In the genomic region with DNA sequence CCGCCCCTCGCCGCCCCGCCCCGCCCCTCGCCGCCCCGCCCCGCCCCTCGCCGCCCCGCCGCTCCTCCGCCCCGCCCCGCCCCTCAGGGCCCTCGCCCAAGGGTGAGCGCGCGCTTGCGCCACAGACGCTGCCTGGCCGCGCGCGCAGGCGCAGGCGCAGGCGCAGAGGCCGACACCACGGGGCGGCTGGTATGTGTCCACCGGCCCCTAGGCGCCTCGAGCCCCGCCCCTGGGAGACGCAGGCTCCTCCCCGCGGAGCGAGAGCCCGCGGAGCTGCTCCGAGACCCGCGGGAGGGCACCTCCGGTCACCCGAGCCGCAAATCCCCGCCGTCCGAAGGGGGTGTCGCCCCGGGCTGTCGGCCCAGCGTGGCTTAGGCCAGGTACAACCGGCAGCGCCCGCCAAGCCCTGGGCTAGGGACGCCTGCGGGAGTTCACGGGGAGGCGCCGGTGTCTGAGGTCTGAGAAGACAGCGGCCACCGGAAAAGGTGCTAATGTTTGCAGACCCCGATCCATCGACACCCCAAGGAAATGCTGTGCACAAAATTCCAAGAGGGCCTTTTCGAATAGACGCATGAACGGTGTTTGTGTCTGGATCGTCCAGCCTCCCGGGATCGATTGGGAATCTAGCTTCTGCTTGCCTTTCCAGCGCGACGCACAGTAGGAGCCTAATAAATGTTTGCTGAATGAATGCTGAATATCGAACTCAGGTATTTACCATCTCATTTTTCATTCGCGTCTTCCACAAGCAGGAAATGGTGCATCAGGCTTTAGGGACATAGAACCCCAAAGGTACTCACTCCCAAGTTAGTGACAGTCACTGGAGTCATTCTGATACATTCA, we compare ENCODE assay signal across 1 cellular context.
A peak's percentile ranks its signal among the peaks of the same experiment; 100 is the strongest.
TF ChIP-seq lines count a peak whose summit lies in the region.

No MANE protein-coding gene starts in this region.

TF ChIP-seq in HepG2, 621 proteins besides CTCF, POLR2A, EP300 and RAD21:
- TF ChIP-seq MXI1 (IDR thresholded peaks at IDR 0.05; ENCODE audit: borderline replicate concordance, low read depth, low read length) = peak; percentile 14; the same call in 1 of the 3 replicates
- TF ChIP-seq GABPB1 (CRISPR knock-in tag; IDR thresholded peaks at IDR 0.05) = no peak
- TF ChIP-seq, protein P1, sequence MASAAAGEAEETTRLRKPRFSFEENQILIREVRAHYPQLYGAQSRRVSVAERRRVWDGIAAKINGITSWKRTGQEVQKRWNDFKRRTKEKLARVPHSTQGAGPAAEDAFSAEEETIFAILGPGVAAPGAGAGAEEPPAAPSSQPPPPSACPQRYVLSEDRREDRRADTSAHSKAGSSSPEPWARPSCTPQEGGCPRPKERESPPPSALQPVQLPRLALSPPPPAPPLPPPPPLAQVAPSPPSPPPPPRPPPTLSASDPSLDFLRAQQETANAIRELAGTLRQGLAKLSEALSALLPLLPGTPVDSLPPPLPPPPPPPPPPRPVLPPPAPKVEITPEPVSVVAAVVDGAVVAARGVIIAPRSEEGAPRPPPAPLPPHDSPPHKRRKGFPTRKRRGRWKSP (CRISPR knock-in tag; IDR thresholded peaks at IDR 0.05) = peak; percentile 69; the same call in 1 of the 2 replicates
- no peak for TF ChIP-seq ZNF260 (CRISPR knock-in tag; IDR thresholded peaks at IDR 0.05; ENCODE audit: borderline replicate concordance, low read depth)
- TF ChIP-seq, protein P2, sequence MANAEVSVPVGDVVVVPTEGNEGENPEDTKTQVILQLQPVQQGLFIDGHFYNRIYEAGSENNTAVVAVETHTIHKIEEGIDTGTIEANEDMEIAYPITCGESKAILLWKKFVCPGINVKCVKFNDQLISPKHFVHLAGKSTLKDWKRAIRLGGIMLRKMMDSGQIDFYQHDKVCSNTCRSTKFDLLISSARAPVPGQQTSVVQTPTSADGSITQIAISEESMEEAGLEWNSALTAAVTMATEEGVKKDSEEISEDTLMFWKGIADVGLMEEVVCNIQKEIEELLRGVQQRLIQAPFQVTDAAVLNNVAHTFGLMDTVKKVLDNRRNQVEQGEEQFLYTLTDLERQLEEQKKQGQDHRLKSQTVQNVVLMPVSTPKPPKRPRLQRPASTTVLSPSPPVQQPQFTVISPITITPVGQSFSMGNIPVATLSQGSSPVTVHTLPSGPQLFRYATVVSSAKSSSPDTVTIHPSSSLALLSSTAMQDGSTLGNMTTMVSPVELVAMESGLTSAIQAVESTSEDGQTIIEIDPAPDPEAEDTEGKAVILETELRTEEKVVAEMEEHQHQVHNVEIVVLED (CRISPR knock-in tag; IDR thresholded peaks at IDR 0.05; ENCODE audit: borderline replicate concordance) = peak; percentile 33; the same call in 1 of the 2 replicates
- 0 out of 2 replicates have a peak, but pooled peaks have one; percentile 22 for TF ChIP-seq MED1 (CRISPR knock-in tag; IDR thresholded peaks at IDR 0.05)
- TF ChIP-seq, protein P3, sequence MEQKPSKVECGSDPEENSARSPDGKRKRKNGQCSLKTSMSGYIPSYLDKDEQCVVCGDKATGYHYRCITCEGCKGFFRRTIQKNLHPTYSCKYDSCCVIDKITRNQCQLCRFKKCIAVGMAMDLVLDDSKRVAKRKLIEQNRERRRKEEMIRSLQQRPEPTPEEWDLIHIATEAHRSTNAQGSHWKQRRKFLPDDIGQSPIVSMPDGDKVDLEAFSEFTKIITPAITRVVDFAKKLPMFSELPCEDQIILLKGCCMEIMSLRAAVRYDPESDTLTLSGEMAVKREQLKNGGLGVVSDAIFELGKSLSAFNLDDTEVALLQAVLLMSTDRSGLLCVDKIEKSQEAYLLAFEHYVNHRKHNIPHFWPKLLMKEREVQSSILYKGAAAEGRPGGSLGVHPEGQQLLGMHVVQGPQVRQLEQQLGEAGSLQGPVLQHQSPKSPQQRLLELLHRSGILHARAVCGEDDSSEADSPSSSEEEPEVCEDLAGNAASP (CRISPR knock-in tag; IDR thresholded peaks at IDR 0.05; ENCODE audit: borderline replicate concordance) = peak; percentile 23; the same call in 1 of the 2 replicates
- TF ChIP-seq, protein P4, sequence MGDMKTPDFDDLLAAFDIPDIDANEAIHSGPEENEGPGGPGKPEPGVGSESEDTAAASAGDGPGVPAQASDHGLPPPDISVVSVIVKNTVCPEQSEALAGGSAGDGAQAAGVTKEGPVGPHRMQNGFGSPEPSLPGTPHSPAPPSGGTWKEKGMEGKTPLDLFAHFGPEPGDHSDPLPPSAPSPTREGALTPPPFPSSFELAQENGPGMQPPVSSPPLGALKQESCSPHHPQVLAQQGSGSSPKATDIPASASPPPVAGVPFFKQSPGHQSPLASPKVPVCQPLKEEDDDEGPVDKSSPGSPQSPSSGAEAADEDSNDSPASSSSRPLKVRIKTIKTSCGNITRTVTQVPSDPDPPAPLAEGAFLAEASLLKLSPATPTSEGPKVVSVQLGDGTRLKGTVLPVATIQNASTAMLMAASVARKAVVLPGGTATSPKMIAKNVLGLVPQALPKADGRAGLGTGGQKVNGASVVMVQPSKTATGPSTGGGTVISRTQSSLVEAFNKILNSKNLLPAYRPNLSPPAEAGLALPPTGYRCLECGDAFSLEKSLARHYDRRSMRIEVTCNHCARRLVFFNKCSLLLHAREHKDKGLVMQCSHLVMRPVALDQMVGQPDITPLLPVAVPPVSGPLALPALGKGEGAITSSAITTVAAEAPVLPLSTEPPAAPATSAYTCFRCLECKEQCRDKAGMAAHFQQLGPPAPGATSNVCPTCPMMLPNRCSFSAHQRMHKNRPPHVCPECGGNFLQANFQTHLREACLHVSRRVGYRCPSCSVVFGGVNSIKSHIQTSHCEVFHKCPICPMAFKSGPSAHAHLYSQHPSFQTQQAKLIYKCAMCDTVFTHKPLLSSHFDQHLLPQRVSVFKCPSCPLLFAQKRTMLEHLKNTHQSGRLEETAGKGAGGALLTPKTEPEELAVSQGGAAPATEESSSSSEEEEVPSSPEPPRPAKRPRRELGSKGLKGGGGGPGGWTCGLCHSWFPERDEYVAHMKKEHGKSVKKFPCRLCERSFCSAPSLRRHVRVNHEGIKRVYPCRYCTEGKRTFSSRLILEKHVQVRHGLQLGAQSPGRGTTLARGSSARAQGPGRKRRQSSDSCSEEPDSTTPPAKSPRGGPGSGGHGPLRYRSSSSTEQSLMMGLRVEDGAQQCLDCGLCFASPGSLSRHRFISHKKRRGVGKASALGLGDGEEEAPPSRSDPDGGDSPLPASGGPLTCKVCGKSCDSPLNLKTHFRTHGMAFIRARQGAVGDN (CRISPR knock-in tag; IDR thresholded peaks at IDR 0.05) = peak; percentile 49
- TF ChIP-seq CEBPB (IDR thresholded peaks at IDR 0.05; ENCODE audit: borderline replicate concordance, low read depth, low read length) = peak; percentile 53; the same call in 1 of the 2 replicates
- peak; percentile 32; the same call in 1 of the 2 replicates for TF ChIP-seq TBX2 (CRISPR knock-in tag; IDR thresholded peaks at IDR 0.05; ENCODE audit: borderline replicate concordance)
- no peak for TF ChIP-seq REL (CRISPR knock-in tag; conservative IDR thresholded peaks at IDR 0.05)
- peak; percentile 52; the same call in 1 of the 2 replicates for TF ChIP-seq ZNF564 (CRISPR knock-in tag; IDR thresholded peaks at IDR 0.05)
- TF ChIP-seq, protein P5, sequence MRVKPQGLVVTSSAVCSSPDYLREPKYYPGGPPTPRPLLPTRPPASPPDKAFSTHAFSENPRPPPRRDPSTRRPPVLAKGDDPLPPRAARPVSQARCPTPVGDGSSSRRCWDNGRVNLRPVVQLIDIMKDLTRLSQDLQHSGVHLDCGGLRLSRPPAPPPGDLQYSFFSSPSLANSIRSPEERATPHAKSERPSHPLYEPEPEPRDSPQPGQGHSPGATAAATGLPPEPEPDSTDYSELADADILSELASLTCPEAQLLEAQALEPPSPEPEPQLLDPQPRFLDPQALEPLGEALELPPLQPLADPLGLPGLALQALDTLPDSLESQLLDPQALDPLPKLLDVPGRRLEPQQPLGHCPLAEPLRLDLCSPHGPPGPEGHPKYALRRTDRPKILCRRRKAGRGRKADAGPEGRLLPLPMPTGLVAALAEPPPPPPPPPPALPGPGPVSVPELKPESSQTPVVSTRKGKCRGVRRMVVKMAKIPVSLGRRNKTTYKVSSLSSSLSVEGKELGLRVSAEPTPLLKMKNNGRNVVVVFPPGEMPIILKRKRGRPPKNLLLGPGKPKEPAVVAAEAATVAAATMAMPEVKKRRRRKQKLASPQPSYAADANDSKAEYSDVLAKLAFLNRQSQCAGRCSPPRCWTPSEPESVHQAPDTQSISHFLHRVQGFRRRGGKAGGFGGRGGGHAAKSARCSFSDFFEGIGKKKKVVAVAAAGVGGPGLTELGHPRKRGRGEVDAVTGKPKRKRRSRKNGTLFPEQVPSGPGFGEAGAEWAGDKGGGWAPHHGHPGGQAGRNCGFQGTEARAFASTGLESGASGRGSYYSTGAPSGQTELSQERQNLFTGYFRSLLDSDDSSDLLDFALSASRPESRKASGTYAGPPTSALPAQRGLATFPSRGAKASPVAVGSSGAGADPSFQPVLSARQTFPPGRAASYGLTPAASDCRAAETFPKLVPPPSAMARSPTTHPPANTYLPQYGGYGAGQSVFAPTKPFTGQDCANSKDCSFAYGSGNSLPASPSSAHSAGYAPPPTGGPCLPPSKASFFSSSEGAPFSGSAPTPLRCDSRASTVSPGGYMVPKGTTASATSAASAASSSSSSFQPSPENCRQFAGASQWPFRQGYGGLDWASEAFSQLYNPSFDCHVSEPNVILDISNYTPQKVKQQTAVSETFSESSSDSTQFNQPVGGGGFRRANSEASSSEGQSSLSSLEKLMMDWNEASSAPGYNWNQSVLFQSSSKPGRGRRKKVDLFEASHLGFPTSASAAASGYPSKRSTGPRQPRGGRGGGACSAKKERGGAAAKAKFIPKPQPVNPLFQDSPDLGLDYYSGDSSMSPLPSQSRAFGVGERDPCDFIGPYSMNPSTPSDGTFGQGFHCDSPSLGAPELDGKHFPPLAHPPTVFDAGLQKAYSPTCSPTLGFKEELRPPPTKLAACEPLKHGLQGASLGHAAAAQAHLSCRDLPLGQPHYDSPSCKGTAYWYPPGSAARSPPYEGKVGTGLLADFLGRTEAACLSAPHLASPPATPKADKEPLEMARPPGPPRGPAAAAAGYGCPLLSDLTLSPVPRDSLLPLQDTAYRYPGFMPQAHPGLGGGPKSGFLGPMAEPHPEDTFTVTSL (CRISPR knock-in tag; IDR thresholded peaks at IDR 0.05; ENCODE audit: borderline replicate concordance) = no peak
- TF ChIP-seq, protein P6, sequence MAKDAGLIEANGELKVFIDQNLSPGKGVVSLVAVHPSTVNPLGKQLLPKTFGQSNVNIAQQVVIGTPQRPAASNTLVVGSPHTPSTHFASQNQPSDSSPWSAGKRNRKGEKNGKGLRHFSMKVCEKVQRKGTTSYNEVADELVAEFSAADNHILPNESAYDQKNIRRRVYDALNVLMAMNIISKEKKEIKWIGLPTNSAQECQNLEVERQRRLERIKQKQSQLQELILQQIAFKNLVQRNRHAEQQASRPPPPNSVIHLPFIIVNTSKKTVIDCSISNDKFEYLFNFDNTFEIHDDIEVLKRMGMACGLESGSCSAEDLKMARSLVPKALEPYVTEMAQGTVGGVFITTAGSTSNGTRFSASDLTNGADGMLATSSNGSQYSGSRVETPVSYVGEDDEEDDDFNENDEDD (CRISPR knock-in tag; IDR thresholded peaks at IDR 0.05; ENCODE audit: borderline replicate concordance) = peak; percentile 16; the same call in 1 of the 2 replicates
- no peak for TF ChIP-seq ZNF547 (CRISPR knock-in tag; IDR thresholded peaks at IDR 0.05)
- peak; percentile 88 for TF ChIP-seq ZNF3 (CRISPR knock-in tag; IDR thresholded peaks at IDR 0.05)
- TF ChIP-seq HDAC1 (CRISPR knock-in tag; IDR thresholded peaks at IDR 0.05) = peak; percentile 47; the same call in 1 of the 2 replicates
- peak; percentile 86 for TF ChIP-seq TEAD3 (CRISPR knock-in tag; optimal IDR thresholded peaks at IDR 0.05; ENCODE audit: borderline replicate concordance)
- TF ChIP-seq, protein P7, sequence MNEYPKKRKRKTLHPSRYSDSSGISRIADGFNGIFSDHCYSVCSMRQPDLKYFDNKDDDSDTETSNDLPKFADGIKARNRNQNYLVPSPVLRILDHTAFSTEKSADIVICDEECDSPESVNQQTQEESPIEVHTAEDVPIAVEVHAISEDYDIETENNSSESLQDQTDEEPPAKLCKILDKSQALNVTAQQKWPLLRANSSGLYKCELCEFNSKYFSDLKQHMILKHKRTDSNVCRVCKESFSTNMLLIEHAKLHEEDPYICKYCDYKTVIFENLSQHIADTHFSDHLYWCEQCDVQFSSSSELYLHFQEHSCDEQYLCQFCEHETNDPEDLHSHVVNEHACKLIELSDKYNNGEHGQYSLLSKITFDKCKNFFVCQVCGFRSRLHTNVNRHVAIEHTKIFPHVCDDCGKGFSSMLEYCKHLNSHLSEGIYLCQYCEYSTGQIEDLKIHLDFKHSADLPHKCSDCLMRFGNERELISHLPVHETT (CRISPR knock-in tag; conservative IDR thresholded peaks at IDR 0.05) = 0 out of 2 replicates have a peak, but pooled peaks have one; percentile 32
- TF ChIP-seq PHF8 (CRISPR knock-in tag; IDR thresholded peaks at IDR 0.05) = peak; percentile 54
- TF ChIP-seq RXRA (CRISPR knock-in tag; IDR thresholded peaks at IDR 0.05) = 0 out of 2 replicates have a peak, but pooled peaks have one; percentile 32
- TF ChIP-seq SAP130 (CRISPR knock-in tag; IDR thresholded peaks at IDR 0.05; ENCODE audit: low read depth) = peak; percentile 27; the same call in 1 of the 2 replicates
- TF ChIP-seq, protein P8, sequence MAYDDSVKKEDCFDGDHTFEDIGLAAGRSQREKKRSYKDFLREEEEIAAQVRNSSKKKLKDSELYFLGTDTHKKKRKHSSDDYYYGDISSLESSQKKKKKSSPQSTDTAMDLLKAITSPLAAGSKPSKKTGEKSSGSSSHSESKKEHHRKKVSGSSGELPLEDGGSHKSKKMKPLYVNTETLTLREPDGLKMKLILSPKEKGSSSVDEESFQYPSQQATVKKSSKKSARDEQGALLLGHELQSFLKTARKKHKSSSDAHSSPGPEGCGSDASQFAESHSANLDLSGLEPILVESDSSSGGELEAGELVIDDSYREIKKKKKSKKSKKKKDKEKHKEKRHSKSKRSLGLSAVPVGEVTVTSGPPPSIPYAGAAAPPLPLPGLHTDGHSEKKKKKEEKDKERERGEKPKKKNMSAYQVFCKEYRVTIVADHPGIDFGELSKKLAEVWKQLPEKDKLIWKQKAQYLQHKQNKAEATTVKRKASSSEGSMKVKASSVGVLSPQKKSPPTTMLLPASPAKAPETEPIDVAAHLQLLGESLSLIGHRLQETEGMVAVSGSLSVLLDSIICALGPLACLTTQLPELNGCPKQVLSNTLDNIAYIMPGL (CRISPR knock-in tag; IDR thresholded peaks at IDR 0.05; ENCODE audit: borderline replicate concordance in 1 of 2, low read depth in 1 of 2) = peak in 1 of 2 experiments; percentile 21; a peak in 1 of 4 replicates
- no peak for TF ChIP-seq SALL1 (CRISPR knock-in tag; IDR thresholded peaks at IDR 0.05)
- TF ChIP-seq, protein P9, sequence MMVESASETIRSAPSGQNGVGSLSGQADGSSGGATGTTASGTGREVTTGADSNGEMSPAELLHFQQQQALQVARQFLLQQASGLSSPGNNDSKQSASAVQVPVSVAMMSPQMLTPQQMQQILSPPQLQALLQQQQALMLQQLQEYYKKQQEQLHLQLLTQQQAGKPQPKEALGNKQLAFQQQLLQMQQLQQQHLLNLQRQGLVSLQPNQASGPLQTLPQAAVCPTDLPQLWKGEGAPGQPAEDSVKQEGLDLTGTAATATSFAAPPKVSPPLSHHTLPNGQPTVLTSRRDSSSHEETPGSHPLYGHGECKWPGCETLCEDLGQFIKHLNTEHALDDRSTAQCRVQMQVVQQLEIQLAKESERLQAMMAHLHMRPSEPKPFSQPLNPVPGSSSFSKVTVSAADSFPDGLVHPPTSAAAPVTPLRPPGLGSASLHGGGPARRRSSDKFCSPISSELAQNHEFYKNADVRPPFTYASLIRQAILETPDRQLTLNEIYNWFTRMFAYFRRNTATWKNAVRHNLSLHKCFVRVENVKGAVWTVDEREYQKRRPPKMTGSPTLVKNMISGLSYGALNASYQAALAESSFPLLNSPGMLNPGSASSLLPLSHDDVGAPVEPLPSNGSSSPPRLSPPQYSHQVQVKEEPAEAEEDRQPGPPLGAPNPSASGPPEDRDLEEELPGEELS (CRISPR knock-in tag; IDR thresholded peaks at IDR 0.05) = 0 out of 2 replicates have a peak, but pooled peaks have one; percentile 16
- 0 out of 2 replicates have a peak, but pooled peaks have one; percentile 19 for TF ChIP-seq KAT7 (CRISPR knock-in tag; IDR thresholded peaks at IDR 0.05; ENCODE audit: borderline replicate concordance)
- no peak for TF ChIP-seq NKX3-1 (CRISPR knock-in tag; IDR thresholded peaks at IDR 0.05)
